In genomic region chr3:99842826-99843589, GRCh38 we compare ENCODE assay signal across 1 cellular context.
TF ChIP-seq lines count a peak whose summit lies in the region.

No MANE protein-coding gene starts in this region.

TF ChIP-seq in SK-N-SH, 30 proteins besides CTCF, POLR2A, EP300 and RAD21 (continued from another document):
- TF ChIP-seq IRF3 (IDR thresholded peaks at IDR 0.05; ENCODE audit: low read depth, low read length) (no peak), TCF12 (IDR thresholded peaks at IDR 0.05) (peak; percentile 12; the same call in 1 of the 2 replicates), POLR2AphosphoS5 (IDR thresholded peaks at IDR 0.05; ENCODE audit: low read depth, low read length) (no peak)
